ENCODE assay signal across 8 cellular contexts in the genomic region with DNA sequence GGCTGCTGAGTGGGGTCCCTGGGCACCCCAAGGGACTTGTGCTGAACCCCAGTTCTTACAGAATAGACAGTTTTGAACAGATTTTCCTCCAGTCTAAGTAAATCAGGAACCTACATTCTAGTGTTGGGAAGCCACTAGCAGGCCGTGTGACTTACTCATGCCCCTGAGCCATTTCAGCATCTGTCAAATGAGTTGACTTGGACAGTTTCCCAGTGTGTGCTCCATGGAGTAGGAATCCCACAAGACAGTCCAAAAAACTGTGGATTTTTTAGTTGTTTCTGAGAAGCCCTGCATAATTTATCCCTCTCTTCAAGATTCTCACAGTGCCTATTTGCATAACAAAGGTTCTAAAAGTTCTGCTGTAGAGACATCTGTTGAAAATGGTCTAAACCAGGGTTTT. TPM values are rescaled to one million over a fixed set of nuclear protein-coding genes. Genes with fewer than 3 reads are reported as not detected.
DNase-seq lines count a peak whose midpoint lies in the region; ATAC-seq and TF ChIP-seq lines count a peak whose summit lies in the region.
"Had no signal": no experiment of that assay in that cellular context is flagged by ENCODE, and none has a peak within 500 bp of the region (broad histone marks: within the 10 kb centered on the region; RNA-seq: fewer than 3 reads in every experiment).

No MANE protein-coding gene starts in this region.

- ATAC-seq in HG03442 (IDR thresholded peaks at IDR 0.05; ENCODE audit: unreplicated experiment) (no peak), HG03159 (IDR thresholded peaks at IDR 0.05; ENCODE audit: unreplicated experiment) (no peak)

- H3K27ac ChIP-seq in brain microvascular endothelial cell = no peak overlapping the region
- H3K27ac ChIP-seq in thyroid gland = peak overlapping the region in 2 of 3 donors; percentile 15 to 76

- no peak for TF ChIP-seq POLR2A in thyroid gland (IDR thresholded peaks at IDR 0.05)

- H3K9me3 Mint-ChIP-seq in type B pancreatic cell = no peaks in the 10 kb centered on the region

- in situ Hi-C loops in brain microvascular endothelial cell (cut with HindIII; ENCODE audit: low pct_ligation_motif_present, low sequenced_read_pairs) = no loop called here

- H3K4me3 Mint-ChIP-seq in type B pancreatic cell = no peak overlapping the region

- DNase-seq in HT1080 (ENCODE audit: low read depth) = peak; percentile 38
- DNase-seq in brain microvascular endothelial cell = peak; percentile 64
- DNase-seq in iris pigment epithelial cell (ENCODE audit: low read depth) = peak; percentile 72
- DNase-seq in thyroid gland = no peak
- DNase-seq in type B pancreatic cell (ENCODE audit: extremely low spot score, unreplicated experiment) = no peak
- DNase-seq: kidney glomerular epithelial cell had no signal

- peaks cover 9 to 22% of the 10 kb centered on the region in 2 donors for H3K4me1 ChIP-seq in thyroid gland

- H3K27me3 Mint-ChIP-seq in type B pancreatic cell = peaks cover 5% of the 10 kb centered on the region

- TF ChIP-seq CTCF in brain microvascular endothelial cell (IDR thresholded peaks at IDR 0.05; ENCODE audit: low read depth, low read length, missing control alignments) = no peak
- TF ChIP-seq CTCF in thyroid gland (IDR thresholded peaks at IDR 0.05) = no peak
- TF ChIP-seq CTCF in type B pancreatic cell (conservative IDR thresholded peaks at IDR 0.05) = no peak

- H3K36me3 Mint-ChIP-seq in type B pancreatic cell = peaks cover 3% of the 10 kb centered on the region

- H3K4me1 Mint-ChIP-seq in type B pancreatic cell (ENCODE audit: unreplicated experiment) = peaks cover 10% of the 10 kb centered on the region

- no peaks in the 10 kb centered on the region for H3K9me3 ChIP-seq in thyroid gland

- H3K27me3 ChIP-seq in brain microvascular endothelial cell (replicated peaks) = no peaks in the 10 kb centered on the region
- H3K27me3 ChIP-seq in thyroid gland = no peaks in the 10 kb centered on the region

- intact Hi-C loops in thyroid gland (cut with DNase I) = loop anchor here (10.0 kb wide), 1 partner anchor 52 kb away; no protein-coding TSS in a partner anchor

- H3K36me3 ChIP-seq in brain microvascular endothelial cell (replicated peaks) (no peaks in the 10 kb centered on the region), thyroid gland (no peaks in the 10 kb centered on the region)

- no peak overlapping the region for H3K27ac Mint-ChIP-seq in type B pancreatic cell

- no peak overlapping the region for H3K4me3 ChIP-seq in brain microvascular endothelial cell (ENCODE audit: low read depth, low read length)
- no peak overlapping the region for H3K4me3 ChIP-seq in thyroid gland (replicated peaks in 1 of 3)

- 53 to 58% methylated on average over 1 of the region's 1 CpG for WGBS in thyroid gland, 2 donors

RNA-seq across cellular contexts. Expression of gene GABRR2, which starts 2.1 kb away (rescaled TPM):
- 0.10 TPM in 1 of 2 replicates, not detected in the other for total RNA-seq in HT1080 (2014; rRNA removed; shearing (Covaris generic))
- 0.14 TPM in 1 of 2 replicates, not detected in the other for polyA plus RNA-seq in HT1080 (2015; cell fraction: cytosol; rRNA removed)
- polyA plus RNA-seq in HT1080 (2015; cell fraction: nucleus; rRNA removed) = 0.80 and 2.0 TPM in 2 replicates
- 1 to 10 TPM in 1 of 4 donors, under 1 TPM in 3; 0.42 to 2.1 (median 0.56) TPM for total RNA-seq in thyroid gland
- total RNA-seq in type B pancreatic cell (ENCODE audit: low replicate concordance) = 0.92 TPM in 1 of 2 replicates, not detected in the other

RNA-seq across cellular contexts. Expression of gene UBE2J1, which starts 39.5 kb away (rescaled TPM):
- total RNA-seq in HT1080 (2014; rRNA removed; shearing (Covaris generic)) = 21.2 and 25.1 TPM in 2 replicates
- 37.6 and 43.2 TPM in 2 replicates for polyA plus RNA-seq in HT1080 (2015; cell fraction: cytosol; rRNA removed)
- 16.1 and 17.5 TPM in 2 replicates for polyA plus RNA-seq in HT1080 (2015; cell fraction: nucleus; rRNA removed)
- total RNA-seq in thyroid gland = 10 to 100 TPM; 49.8 to 63.1 (median 51.9) TPM
- 30.6 and 32.0 TPM in 2 replicates for total RNA-seq in type B pancreatic cell (ENCODE audit: low replicate concordance)

Comparison
In these comparisons a context has a peak if more than half of its experiments do, and no peak if none do; other contexts are left out.
1. DNase-seq: peak in HT1080 (single experiment), brain microvascular endothelial cell (single experiment) and iris pigment epithelial cell (single experiment); none in thyroid gland (0 of 2) and type B pancreatic cell (single experiment).